ENCODE assay signal across 8 cellular contexts in genomic region chr10:64041185-64041988, GRCh38.
DNase-seq lines count a peak whose midpoint lies in the region; ATAC-seq, FAIRE-seq and TF ChIP-seq lines count a peak whose summit lies in the region.

No MANE protein-coding gene starts in this region.

- DNase-seq in D721Med (ENCODE audit: insufficient read length, low spot score) (peak; percentile 20), HT1080 (ENCODE audit: low read depth) (peak; percentile 57), fibroblast of gingiva (ENCODE audit: low read depth) (peak; percentile 38)
- peak; percentile 89 to 90 for DNase-seq in activated T-cell treated with anti-CD3 and anti-CD28 coated beads, Interleukin-2, amount 50 U/mL, for 48 hours
- peak; percentile 67 for DNase-seq in stimulated activated naive CD4-positive, alpha-beta T cell treated with Interleukin-2 at 50 U/mL for 16 hours (lab: John Stamatoyannopoulos, UW)

- no peaks in the 10 kb centered on the region for H3K36me3 Mint-ChIP-seq in nephron (ENCODE audit: low read depth)

- ATAC-seq in GM21423 (IDR thresholded peaks at IDR 0.05; ENCODE audit: unreplicated experiment) = peak; percentile 89

- no peak overlapping the region for H3K4me3 Mint-ChIP-seq in nephron

- H3K9me3 Mint-ChIP-seq in nephron = no peaks in the 10 kb centered on the region

- FAIRE-seq in D721Med (lab: Jason Lieb, UNC) = peak; percentile 93

- H3K27ac Mint-ChIP-seq in nephron = peak overlapping the region in 2 of 3 experiments; percentile 8 to 25

- TF ChIP-seq CTCF in D721Med (IDR thresholded peaks at IDR 0.05; ENCODE audit: insufficient read depth, missing control alignments) (peak; percentile 100), nephron (IDR thresholded peaks at IDR 0.05; ENCODE audit: unreplicated experiment in 3 of 3) (peak; percentile 94 to 100 (median 99))

- H3K4me1 Mint-ChIP-seq in nephron = peaks cover 35% of the 10 kb centered on the region

- peaks cover 8% of the 10 kb centered on the region for H3K27me3 Mint-ChIP-seq in nephron (ENCODE audit: low read depth)

TF ChIP-seq in PFSK-1, 5 proteins besides CTCF, POLR2A, EP300 and RAD21:
- no peak for TF ChIP-seq SIN3A (IDR thresholded peaks at IDR 0.05; ENCODE audit: borderline replicate concordance, insufficient read depth, low read length)
- TF ChIP-seq FOXP2 (optimal IDR thresholded peaks at IDR 0.05; ENCODE audit: borderline replicate concordance, extremely low read depth, extremely low read length, insufficient read depth) = peak; percentile 60

Comparison
In these comparisons a context has a peak if more than half of its experiments do, and no peak if none do; other contexts are left out.
1. Peak in every context shown above with its lines: DNase-seq and ATAC-seq.
2. DNase-seq: peak in every context shown above with its lines; median percentile 90 in activated T-cell treated with anti-CD3 and anti-CD28 coated beads, Interleukin-2, amount 50 U/mL, for 48 hours; 67 in stimulated activated naive CD4-positive, alpha-beta T cell treated with Interleukin-2 at 50 U/mL for 16 hours; 57 in HT1080; 38 in fibroblast of gingiva; 20 in D721Med.